8 cellular contexts compared by ENCODE assay signal in genomic region chr19:1566392-1567115, GRCh38.
DNase-seq lines count a peak whose midpoint lies in the region; ATAC-seq lines count a peak whose summit lies in the region.

No MANE protein-coding gene starts in this region.

- ATAC-seq in GM19035 (IDR thresholded peaks at IDR 0.05; ENCODE audit: unreplicated experiment), result no peak
- ATAC-seq in GM21576 (IDR thresholded peaks at IDR 0.05; ENCODE audit: unreplicated experiment), result no peak

- no peaks in the 10 kb centered on the region for H3K4me1 ChIP-seq in iPS-15b (ENCODE audit: control insufficient read depth, insufficient read depth, low read length)

- peaks cover 12% of the 10 kb centered on the region for H3K27me3 ChIP-seq in iPS-15b (ENCODE audit: control insufficient read depth, insufficient read depth, low read length)

- DNase-seq in COR-L47 (lab: John Stamatoyannopoulos, UW) (peak; percentile 82), NCI-H1417 (lab: John Stamatoyannopoulos, UW) (peak; percentile 71 to 90 (median 87)), brain pericyte (ENCODE audit: low read depth, low spot score) (peak; percentile 41), skeletal muscle cell (ENCODE audit: low read depth) (peak; percentile 59), GDM1 (lab: John Stamatoyannopoulos, UW) (no peak)

- H3K9me3 ChIP-seq in iPS-15b (ENCODE audit: control insufficient read depth, insufficient read depth, low read length), result no peaks in the 10 kb centered on the region

- no peaks in the 10 kb centered on the region for H3K36me3 ChIP-seq in iPS-15b (ENCODE audit: control insufficient read depth, insufficient read depth, low read length)

- H3K9ac ChIP-seq in iPS-15b (ENCODE audit: low read depth, low read length), result peak overlapping the region; percentile 81

- peak overlapping the region; percentile 77 for H3K4me3 ChIP-seq in iPS-15b (ENCODE audit: low read depth, low read length)
- peak overlapping the region; percentile 69 for H3K4me3 ChIP-seq in skeletal muscle cell (ENCODE audit: low read depth, low read length)
